Comparison of ENCODE assay signal across 1 cellular context in the genomic region with DNA sequence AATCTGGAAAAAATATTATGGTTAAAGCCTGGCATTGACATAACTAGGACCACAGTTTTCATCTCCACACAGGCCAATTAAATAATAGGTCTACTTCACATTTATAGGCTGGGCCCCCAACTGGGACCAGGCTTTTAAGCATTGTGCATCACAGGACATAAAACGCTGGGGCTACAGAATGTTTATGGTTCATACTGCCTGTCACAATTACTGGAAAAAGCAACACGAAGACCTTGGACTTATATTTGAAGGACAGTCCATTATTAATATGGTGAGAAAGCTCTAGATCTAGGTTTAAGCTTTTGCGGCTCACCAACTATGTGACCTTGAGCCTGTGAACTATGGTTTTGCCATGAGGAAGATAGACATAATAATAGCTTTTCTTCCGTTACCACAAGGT.
TF ChIP-seq lines count a peak whose summit lies in the region.

No MANE protein-coding gene starts in this region.

TF ChIP-seq in HEK293, 187 proteins besides CTCF, POLR2A, EP300 and RAD21 (continued from another document):
- TF ChIP-seq ZNF335 (tag by site-specific recombination; conservative IDR thresholded peaks at IDR 0.05) (0 out of 2 replicates have a peak, but pooled peaks have one; percentile 23), ZNF621 (tag by site-specific recombination; IDR thresholded peaks at IDR 0.05) (no peak), SP7 (tag by site-specific recombination; IDR thresholded peaks at IDR 0.05) (no peak), ZNF548 (tag by site-specific recombination; IDR thresholded peaks at IDR 0.05) (no peak), ZIC2 (tag by site-specific recombination; IDR thresholded peaks at IDR 0.05) (peak; percentile 48; the same call in 1 of the 2 replicates), SCRT2 (tag by site-specific recombination; IDR thresholded peaks at IDR 0.05) (no peak), ZNF10 (tag by site-specific recombination; IDR thresholded peaks at IDR 0.05) (no peak), OSR2 (tag by site-specific recombination; IDR thresholded peaks at IDR 0.05) (0 out of 2 replicates have a peak, but pooled peaks have one; percentile 19), SP3 (tag by site-specific recombination; IDR thresholded peaks at IDR 0.05) (no peak), FEZF1 (tag by site-specific recombination; IDR thresholded peaks at IDR 0.05) (peak; percentile 6; the same call in 1 of the 2 replicates), TCF7L2 (IDR thresholded peaks at IDR 0.05; ENCODE audit: borderline replicate concordance, low read depth, low read length) (peak; percentile 22; the same call in 1 of the 2 replicates), ZNF211 (tag by site-specific recombination; IDR thresholded peaks at IDR 0.05; ENCODE audit: low read depth) (no peak), GLIS1 (tag by site-specific recombination; IDR thresholded peaks at IDR 0.05) (peak; percentile 9; the same call in 1 of the 2 replicates)
- TF ChIP-seq, protein P1, sequence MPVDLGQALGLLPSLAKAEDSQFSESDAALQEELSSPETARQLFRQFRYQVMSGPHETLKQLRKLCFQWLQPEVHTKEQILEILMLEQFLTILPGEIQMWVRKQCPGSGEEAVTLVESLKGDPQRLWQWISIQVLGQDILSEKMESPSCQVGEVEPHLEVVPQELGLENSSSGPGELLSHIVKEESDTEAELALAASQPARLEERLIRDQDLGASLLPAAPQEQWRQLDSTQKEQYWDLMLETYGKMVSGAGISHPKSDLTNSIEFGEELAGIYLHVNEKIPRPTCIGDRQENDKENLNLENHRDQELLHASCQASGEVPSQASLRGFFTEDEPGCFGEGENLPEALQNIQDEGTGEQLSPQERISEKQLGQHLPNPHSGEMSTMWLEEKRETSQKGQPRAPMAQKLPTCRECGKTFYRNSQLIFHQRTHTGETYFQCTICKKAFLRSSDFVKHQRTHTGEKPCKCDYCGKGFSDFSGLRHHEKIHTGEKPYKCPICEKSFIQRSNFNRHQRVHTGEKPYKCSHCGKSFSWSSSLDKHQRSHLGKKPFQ (tag by site-specific recombination; IDR thresholded peaks at IDR 0.05), result peak; percentile 41; the same call in 1 of the 2 replicates
- TF ChIP-seq, protein P2, sequence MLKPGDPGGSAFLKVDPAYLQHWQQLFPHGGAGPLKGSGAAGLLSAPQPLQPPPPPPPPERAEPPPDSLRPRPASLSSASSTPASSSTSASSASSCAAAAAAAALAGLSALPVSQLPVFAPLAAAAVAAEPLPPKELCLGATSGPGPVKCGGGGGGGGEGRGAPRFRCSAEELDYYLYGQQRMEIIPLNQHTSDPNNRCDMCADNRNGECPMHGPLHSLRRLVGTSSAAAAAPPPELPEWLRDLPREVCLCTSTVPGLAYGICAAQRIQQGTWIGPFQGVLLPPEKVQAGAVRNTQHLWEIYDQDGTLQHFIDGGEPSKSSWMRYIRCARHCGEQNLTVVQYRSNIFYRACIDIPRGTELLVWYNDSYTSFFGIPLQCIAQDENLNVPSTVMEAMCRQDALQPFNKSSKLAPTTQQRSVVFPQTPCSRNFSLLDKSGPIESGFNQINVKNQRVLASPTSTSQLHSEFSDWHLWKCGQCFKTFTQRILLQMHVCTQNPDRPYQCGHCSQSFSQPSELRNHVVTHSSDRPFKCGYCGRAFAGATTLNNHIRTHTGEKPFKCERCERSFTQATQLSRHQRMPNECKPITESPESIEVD (tag by site-specific recombination; IDR thresholded peaks at IDR 0.05), result peak; percentile 41; the same call in 1 of the 2 replicates
- TF ChIP-seq, protein P3, sequence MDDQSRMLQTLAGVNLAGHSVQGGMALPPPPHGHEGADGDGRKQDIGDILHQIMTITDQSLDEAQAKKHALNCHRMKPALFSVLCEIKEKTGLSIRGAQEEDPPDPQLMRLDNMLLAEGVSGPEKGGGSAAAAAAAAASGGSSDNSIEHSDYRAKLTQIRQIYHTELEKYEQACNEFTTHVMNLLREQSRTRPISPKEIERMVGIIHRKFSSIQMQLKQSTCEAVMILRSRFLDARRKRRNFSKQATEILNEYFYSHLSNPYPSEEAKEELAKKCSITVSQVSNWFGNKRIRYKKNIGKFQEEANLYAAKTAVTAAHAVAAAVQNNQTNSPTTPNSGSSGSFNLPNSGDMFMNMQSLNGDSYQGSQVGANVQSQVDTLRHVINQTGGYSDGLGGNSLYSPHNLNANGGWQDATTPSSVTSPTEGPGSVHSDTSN (CRISPR knock-in tag; IDR thresholded peaks at IDR 0.05), result no peak
